8 cellular contexts compared by ENCODE assay signal in the genomic region with DNA sequence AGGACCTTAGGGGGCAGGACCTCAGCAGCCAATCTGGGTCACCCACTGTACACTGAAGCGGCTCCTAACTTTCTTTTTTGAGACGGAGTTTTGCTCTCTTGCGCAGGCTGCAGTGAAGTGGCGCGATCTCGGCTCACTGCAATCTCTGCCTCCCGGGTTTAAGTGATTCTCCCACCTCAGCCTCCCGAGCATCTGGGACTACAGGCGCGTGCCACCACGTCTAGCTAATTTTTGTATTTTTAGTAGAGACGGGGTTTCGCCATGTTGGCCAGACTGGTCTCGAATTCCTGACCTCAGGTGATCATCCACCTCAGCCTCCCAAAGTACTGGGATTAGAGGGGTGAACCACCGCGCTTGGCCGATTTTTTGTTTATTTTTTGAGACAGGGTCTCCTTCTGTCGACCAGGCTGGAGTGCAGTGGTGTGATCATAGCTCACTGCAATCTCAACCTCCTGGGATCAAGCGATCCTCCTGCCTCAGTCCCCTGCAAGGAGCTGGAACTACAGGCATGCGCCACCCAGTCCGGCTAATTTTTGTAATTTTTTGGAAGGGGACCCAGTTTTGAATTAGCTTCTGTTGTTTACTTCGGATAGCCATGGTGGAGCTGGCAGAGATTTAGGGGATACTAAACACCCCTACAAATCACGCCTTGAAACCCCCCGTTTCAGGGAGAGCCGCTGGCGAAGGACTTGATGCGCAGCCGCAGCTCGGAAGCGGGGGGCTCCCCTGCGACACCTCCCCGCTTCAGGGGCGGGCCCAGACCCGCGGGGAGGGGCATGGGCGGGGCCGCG. TPM values are rescaled to one million over a fixed set of nuclear protein-coding genes. Genes with fewer than 3 reads are reported as not detected.
DNase-seq lines count a peak whose midpoint lies in the region; ATAC-seq lines count a peak whose summit lies in the region.

No MANE protein-coding gene starts in this region.

- no peak for DNase-seq in activated CD4-positive, alpha-beta T cell treated with anti-CD3 and anti-CD28 coated beads, Interleukin-2, amount 10 ng/mL, durations not matched to agents 7 days and 5 days
- DNase-seq in activated CD4-positive, alpha-beta T cell treated with anti-CD3 and anti-CD28 coated beads, Interleukin-2, amount 50 U/mL, for 4 hours = no peak
- no peak for DNase-seq in activated naive CD8-positive, alpha-beta T cell treated with anti-CD3 and anti-CD28 coated beads, Interleukin-2, amount 10 ng/mL, durations not matched to agents 7 days and 5 days
- no peak for DNase-seq in immature natural killer cell

- H3K27ac ChIP-seq in temporal lobe (ENCODE audit: low read depth, low read length) = peak overlapping the region; percentile 93

- H3K9me3 Mint-ChIP-seq in activated CD4-positive, alpha-beta T cell treated with anti-CD3 and anti-CD28 coated beads, Interleukin-2, amount 10 ng/mL, durations not matched to agents 7 days and 5 days = no peaks in the 10 kb centered on the region
- H3K9me3 Mint-ChIP-seq in activated naive CD8-positive, alpha-beta T cell treated with anti-CD3 and anti-CD28 coated beads, Interleukin-2, amount 10 ng/mL, durations not matched to agents 7 days and 5 days = no peaks in the 10 kb centered on the region
- H3K9me3 Mint-ChIP-seq in immature natural killer cell = no peaks in the 10 kb centered on the region

- CTCF ChIA-PET in activated CD4-positive, alpha-beta T cell treated with anti-CD3 and anti-CD28 coated beads, Interleukin-2, amount 10 ng/mL, durations not matched to agents 7 days and 5 days (lab: Charles Lee) = interaction anchor here (0.8 to 15.1 kb wide), 6 partner anchors 10 to 240 kb away, joined by 3 to 144 read pairs (median 6); partner anchors contain the start of gene ARID3B

- POLR2A ChIA-PET in activated CD4-positive, alpha-beta T cell treated with anti-CD3 and anti-CD28 coated beads, Interleukin-2, amount 10 ng/mL, durations not matched to agents 7 days and 5 days (lab: Charles Lee) = interaction anchor here (1.1 kb wide), 1 partner anchor 73 kb away, joined by 3 read pairs; the partner anchor contains the start of gene ARID3B
- POLR2A ChIA-PET in activated naive CD8-positive, alpha-beta T cell treated with anti-CD3 and anti-CD28 coated beads, Interleukin-2, amount 10 ng/mL, durations not matched to agents 7 days and 5 days (lab: Charles Lee) = interaction anchor here (0.7 to 9.2 kb wide), 14 partner anchors 11 to 240 kb away, joined by 3 to 49 read pairs (median 8); partner anchors contain the start of genes ARID3B, CSK, CYP1A1 and UBL7

- peak overlapping the region; percentile 46 for H3K27ac Mint-ChIP-seq in activated CD4-positive, alpha-beta T cell treated with anti-CD3 and anti-CD28 coated beads, Interleukin-2, amount 10 ng/mL, durations not matched to agents 7 days and 5 days
- peak overlapping the region; percentile 45 for H3K27ac Mint-ChIP-seq in activated naive CD8-positive, alpha-beta T cell treated with anti-CD3 and anti-CD28 coated beads, Interleukin-2, amount 10 ng/mL, durations not matched to agents 7 days and 5 days
- peak overlapping the region; percentile 48 to 95 (median 79) for H3K27ac Mint-ChIP-seq in immature natural killer cell

- peaks cover 41% of the 10 kb centered on the region for H3K4me1 Mint-ChIP-seq in activated CD4-positive, alpha-beta T cell treated with anti-CD3 and anti-CD28 coated beads, Interleukin-2, amount 10 ng/mL, durations not matched to agents 7 days and 5 days
- peaks cover 23% of the 10 kb centered on the region for H3K4me1 Mint-ChIP-seq in activated naive CD8-positive, alpha-beta T cell treated with anti-CD3 and anti-CD28 coated beads, Interleukin-2, amount 10 ng/mL, durations not matched to agents 7 days and 5 days
- H3K4me1 Mint-ChIP-seq in immature natural killer cell = peaks cover 30 to 31% of the 10 kb centered on the region in 2 donors

- peaks cover 14% of the 10 kb centered on the region for H3K36me3 Mint-ChIP-seq in activated CD4-positive, alpha-beta T cell treated with anti-CD3 and anti-CD28 coated beads, Interleukin-2, amount 10 ng/mL, durations not matched to agents 7 days and 5 days (ENCODE audit: low read depth)
- H3K36me3 Mint-ChIP-seq in activated naive CD8-positive, alpha-beta T cell treated with anti-CD3 and anti-CD28 coated beads, Interleukin-2, amount 10 ng/mL, durations not matched to agents 7 days and 5 days = peaks cover 4% of the 10 kb centered on the region
- H3K36me3 Mint-ChIP-seq in immature natural killer cell = no peaks in the 10 kb centered on the region

- H3K27me3 Mint-ChIP-seq in activated CD4-positive, alpha-beta T cell treated with anti-CD3 and anti-CD28 coated beads, Interleukin-2, amount 10 ng/mL, durations not matched to agents 7 days and 5 days = no peaks in the 10 kb centered on the region
- H3K27me3 Mint-ChIP-seq in activated naive CD8-positive, alpha-beta T cell treated with anti-CD3 and anti-CD28 coated beads, Interleukin-2, amount 10 ng/mL, durations not matched to agents 7 days and 5 days = no peaks in the 10 kb centered on the region
- H3K27me3 Mint-ChIP-seq in immature natural killer cell (ENCODE audit: low read depth in 3 of 3) = peaks cover 3 to 19% (median 12%) of the 10 kb centered on the region in 3 donors

- H3K4me3 Mint-ChIP-seq in activated CD4-positive, alpha-beta T cell treated with anti-CD3 and anti-CD28 coated beads, Interleukin-2, amount 10 ng/mL, durations not matched to agents 7 days and 5 days = peak overlapping the region; percentile 85
- peak overlapping the region; percentile 96 for H3K4me3 Mint-ChIP-seq in activated naive CD8-positive, alpha-beta T cell treated with anti-CD3 and anti-CD28 coated beads, Interleukin-2, amount 10 ng/mL, durations not matched to agents 7 days and 5 days
- H3K4me3 Mint-ChIP-seq in immature natural killer cell = peak overlapping the region; percentile 65 to 95 (median 68)

- ATAC-seq in activated naive CD8-positive, alpha-beta T cell treated with anti-CD3 and anti-CD28 coated beads, Interleukin-2, amount 10 ng/mL, durations not matched to agents 7 days and 5 days (ENCODE audit: low read depth) = no peak
- no peak for ATAC-seq in HG02610 (IDR thresholded peaks at IDR 0.05; ENCODE audit: unreplicated experiment)
- ATAC-seq in GM21529 (IDR thresholded peaks at IDR 0.05; ENCODE audit: unreplicated experiment) = no peak
- ATAC-seq in esophagus mucosa = no peak

RNA-seq across cellular contexts. Expression of gene CLK3, which starts 1.5 kb away (rescaled TPM):
- total RNA-seq in activated CD4-positive, alpha-beta T cell treated with anti-CD3 and anti-CD28 coated beads, Interleukin-2, amount 10 ng/mL, durations not matched to agents 7 days and 5 days = 100 to 1,000 TPM; 126 to 134 TPM
- 100 to 1,000 TPM; 134 to 148 TPM for total RNA-seq in activated naive CD8-positive, alpha-beta T cell treated with anti-CD3 and anti-CD28 coated beads, Interleukin-2, amount 10 ng/mL, durations not matched to agents 7 days and 5 days
- 10 to 100 TPM; 32.4 to 82.1 (median 68.2) TPM for polyA plus RNA-seq in immature natural killer cell
- total RNA-seq in temporal lobe = 20.4 TPM
- 41.0 TPM for total RNA-seq in esophagus mucosa
